In genomic region chr15:66103293-66103590, GRCh38 we compare ENCODE assay signal across 8 cellular contexts.
"Had no signal": no experiment of that assay in that cellular context is flagged by ENCODE, and none has a peak within 500 bp of the region (broad histone marks: within the 10 kb centered on the region; RNA-seq: fewer than 3 reads in every experiment).

No MANE protein-coding gene starts in this region.

- H3K4me2 ChIP-seq: GM23338 had no signal

- ATAC-seq: GM23338 had no signal

- DNase-seq: H9, HCEC 1CT, HFFc6, KG1 had no signal

- H3K4me3 ChIP-seq: GM23338 had no signal

- H2AFZ ChIP-seq: GM23338 had no signal

- FAIRE-seq: H1, H54, HTR-8/SVneo had no signal
